ENCODE assay signal across 8 cellular contexts in genomic region chr11:10459029-10459970, GRCh38. TPM values are rescaled to one million over a fixed set of nuclear protein-coding genes. Genes with fewer than 3 reads are reported as not detected.
A peak's percentile ranks its signal among the peaks of the same experiment; 100 is the strongest.
DNase-seq lines count a peak whose midpoint lies in the region; ATAC-seq and TF ChIP-seq lines count a peak whose summit lies in the region.

No MANE protein-coding gene starts in this region.

- peaks cover 42% of the 10 kb centered on the region for H3K36me3 Mint-ChIP-seq in activated T-cell treated with anti-CD3 and anti-CD28 coated beads, Interleukin-2, amount 50 U/mL, for 24 hours (ENCODE audit: low read depth)

- H3K36me3 ChIP-seq in lung (ENCODE audit: control insufficient read depth in 2 of 2, insufficient read depth in 2 of 2, low read length in 2 of 2) (peaks cover 0 to 15% of the 10 kb centered on the region in 2 donors), SJCRH30 (peaks cover 26% of the 10 kb centered on the region)

- H3K27me3 ChIP-seq in lung (ENCODE audit: control insufficient read depth, insufficient read depth) = no peaks in the 10 kb centered on the region
- H3K27me3 ChIP-seq in SJCRH30 = no peaks in the 10 kb centered on the region

- H3K4me3 Mint-ChIP-seq in activated T-cell treated with anti-CD3 and anti-CD28 coated beads, Interleukin-2, amount 50 U/mL, for 24 hours = peak overlapping the region; percentile 72

- peak; percentile 30 for DNase-seq in NCI-H82 treated with DMSO at 0.1 percent for 48 hours (lab: John Stamatoyannopoulos, UW; ENCODE audit: unreplicated experiment)
- DNase-seq in activated T-cell treated with anti-CD3 and anti-CD28 coated beads, Interleukin-2, amount 50 U/mL, for 24 hours = peak; percentile 76
- no peak for DNase-seq in lung (ENCODE audit: low spot score)
- no peak for DNase-seq in NCI-H510A treated with DMSO at 0.1 percent for 48 hours (lab: John Stamatoyannopoulos, UW)
- no peak for DNase-seq in SJCRH30
- DNase-seq in SHP77 (lab: John Stamatoyannopoulos, UW) = no peak

- no peaks in the 10 kb centered on the region for H3K27me3 Mint-ChIP-seq in activated T-cell treated with anti-CD3 and anti-CD28 coated beads, Interleukin-2, amount 50 U/mL, for 24 hours

- no peaks in the 10 kb centered on the region for H3K9me3 Mint-ChIP-seq in activated T-cell treated with anti-CD3 and anti-CD28 coated beads, Interleukin-2, amount 50 U/mL, for 24 hours

- H3K4me3 ChIP-seq in lung = no peak overlapping the region
- H3K4me3 ChIP-seq in SJCRH30 = no peak overlapping the region

- TF ChIP-seq CTCF in lung (IDR thresholded peaks at IDR 0.05; ENCODE audit: control extremely low read depth, extremely low read depth) = no peak

- H3K27ac ChIP-seq in lung (ENCODE audit: low read depth in 1 of 2, low read length in 1 of 2) = peak overlapping the region in 1 of 2 donors; percentile 41
- no peak overlapping the region for H3K27ac ChIP-seq in SJCRH30

- peak overlapping the region; percentile 97 for H3K27ac Mint-ChIP-seq in activated T-cell treated with anti-CD3 and anti-CD28 coated beads, Interleukin-2, amount 50 U/mL, for 24 hours

- peaks cover 0 to 17% of the 10 kb centered on the region in 2 donors for H3K4me1 ChIP-seq in lung (ENCODE audit: control insufficient read depth in 2 of 2, insufficient read depth in 2 of 2, low read length in 2 of 2)
- H3K4me1 ChIP-seq in SJCRH30 = peaks cover 6% of the 10 kb centered on the region

- H3K9me3 ChIP-seq in lung (ENCODE audit: control insufficient read depth in 2 of 2, insufficient read depth in 1 of 2, low read length in 1 of 2) = no peaks in the 10 kb centered on the region
- H3K9me3 ChIP-seq in SJCRH30 (replicated peaks) = no peaks in the 10 kb centered on the region

- 50 to 65% methylated on average over 7 of the region's 7 CpGs for WGBS in lung, 2 donors

- peaks cover 56% of the 10 kb centered on the region for H3K4me1 Mint-ChIP-seq in activated T-cell treated with anti-CD3 and anti-CD28 coated beads, Interleukin-2, amount 50 U/mL, for 24 hours (ENCODE audit: low read depth)

- ATAC-seq in GM18511 (IDR thresholded peaks at IDR 0.05; ENCODE audit: unreplicated experiment) (peak; percentile 48), HG02623 (IDR thresholded peaks at IDR 0.05; ENCODE audit: unreplicated experiment) (peak; percentile 40), lung (ENCODE audit: insufficient read depth, low FRiP score) (peak; percentile 17)

RNA-seq across cellular contexts. Expression of gene AMPD3, which starts 4.2 kb away (rescaled TPM):
- total RNA-seq in lung = 10 to 100 TPM; 20.8 to 27.6 TPM
- 10 to 100 TPM in 1 of 2 donors, 1 to 10 TPM in 1; 3.8 to 29.0 TPM for polyA plus RNA-seq in lung
- 14.7 and 14.9 TPM in 2 replicates for total RNA-seq in SJCRH30 (2014; rRNA removed; shearing (Covaris generic))

Comparison
In these comparisons a context has a peak if more than half of its experiments do, and no peak if none do; other contexts are left out.
1. DNase-seq: peak in NCI-H82 treated with DMSO at 0.1 percent for 48 hours (single experiment) and activated T-cell treated with anti-CD3 and anti-CD28 coated beads, Interleukin-2, amount 50 U/mL, for 24 hours (single experiment); none in lung (single experiment), NCI-H510A treated with DMSO at 0.1 percent for 48 hours (single experiment), SJCRH30 (0 of 2) and SHP77 (0 of 2).
2. Peak in every context shown above with its lines, with median percentiles within 50 percentile points of each other: ATAC-seq.